ENCODE assay signal across 8 cellular contexts in genomic region chr10:118423800-118424479, GRCh38.
DNase-seq lines count a peak whose midpoint lies in the region; ATAC-seq and TF ChIP-seq lines count a peak whose summit lies in the region.

No MANE protein-coding gene starts in this region.

- WGBS in sigmoid colon, 2 donors = 16 to 28% methylated on average over 15 of the region's 15 CpGs

- no peak for TF ChIP-seq EP300 in sigmoid colon (IDR thresholded peaks at IDR 0.05)

- ATAC-seq in HG02610 (IDR thresholded peaks at IDR 0.05; ENCODE audit: unreplicated experiment) = peak; percentile 91
- ATAC-seq in GM18873 (IDR thresholded peaks at IDR 0.05; ENCODE audit: low FRiP score, unreplicated experiment) = no peak

- no peaks in the 10 kb centered on the region for H3K9me3 ChIP-seq in right atrium auricular region
- H3K9me3 ChIP-seq in sigmoid colon = no peaks in the 10 kb centered on the region

- no peaks in the 10 kb centered on the region for H3K27me3 ChIP-seq in right atrium auricular region
- H3K27me3 ChIP-seq in sigmoid colon = no peaks in the 10 kb centered on the region

- H3K36me3 ChIP-seq in right atrium auricular region (no peaks in the 10 kb centered on the region), sigmoid colon (no peaks in the 10 kb centered on the region)

- H3K4me3 ChIP-seq in right atrium auricular region (no peak overlapping the region), sigmoid colon (no peak overlapping the region)

- TF ChIP-seq CTCF in GM12872 (IDR thresholded peaks at IDR 0.05; ENCODE audit: insufficient read depth, low read depth, low read length) = peak; percentile 77
- peak; percentile 44 to 62 for TF ChIP-seq CTCF in right atrium auricular region (IDR thresholded peaks at IDR 0.05)
- peak in 3 of 4 experiments; percentile 39 to 71 (median 60) for TF ChIP-seq CTCF in sigmoid colon (IDR thresholded peaks at IDR 0.05)

- intact Hi-C loops in sigmoid colon (cut with DNase I) = loop anchor here (5.0 kb wide), 1 partner anchor 927 kb away; no protein-coding TSS in a partner anchor

- DNase-seq in NCI-H1417 treated with DMSO at 0.1 percent for 48 hours (lab: John Stamatoyannopoulos, UW) (peak; percentile 7), T-helper 1 cell (peak; percentile 8 to 52 (median 32)), amniotic stem cell (lab: John Stamatoyannopoulos, UW) (peak; percentile 88), right atrium auricular region (ENCODE audit: low spot score) (peak; percentile 88), sigmoid colon (peak; percentile 85)

- no peaks in the 10 kb centered on the region for H3K4me1 ChIP-seq in right atrium auricular region
- no peaks in the 10 kb centered on the region for H3K4me1 ChIP-seq in sigmoid colon

- TF ChIP-seq POLR2A in sigmoid colon (IDR thresholded peaks at IDR 0.05) = no peak

- H3K27ac ChIP-seq in right atrium auricular region (no peak overlapping the region), sigmoid colon (no peak overlapping the region)

Comparison
In these comparisons a context has a peak if more than half of its experiments do, and no peak if none do; other contexts are left out.
1. DNase-seq: peak in every context shown above with its lines; median percentile 88 in amniotic stem cell; 88 in right atrium auricular region; 85 in sigmoid colon; 32 in T-helper 1 cell; 7 in NCI-H1417 treated with DMSO at 0.1 percent for 48 hours.